In genomic region chr1:224430511-224431113, GRCh38 we compare ENCODE assay signal across 1 cellular context.
TF ChIP-seq lines count a peak whose summit lies in the region.

No MANE protein-coding gene starts in this region.

TF ChIP-seq in K562, 482 proteins besides CTCF, POLR2A, EP300 and RAD21 (continued from another document and continues in another):
- TF ChIP-seq ZMIZ1 (IDR thresholded peaks at IDR 0.05; ENCODE audit: low read depth in 2 of 2, low read length in 2 of 2) (no peak), NFE2 (IDR thresholded peaks at IDR 0.05; ENCODE audit: low read depth) (peak; percentile 93), ATF1 (CRISPR knock-in tag; IDR thresholded peaks at IDR 0.05) (no peak), ATF1 (tag; IDR thresholded peaks at IDR 0.05) (peak; percentile 41; the same call in 1 of the 2 replicates), DACH1 (IDR thresholded peaks at IDR 0.05; ENCODE audit: partially characterized antibody) (peak; percentile 98), ZNF23 (CRISPR knock-in tag; IDR thresholded peaks at IDR 0.05) (no peak), PRMT5 (CRISPR knock-in tag; IDR thresholded peaks at IDR 0.05) (no peak), ETV1 (tag; conservative IDR thresholded peaks at IDR 0.05; ENCODE audit: low read depth) (peak; percentile 77), ETS2 (tag; IDR thresholded peaks at IDR 0.05; ENCODE audit: borderline replicate concordance, poor library complexity, severe bottlenecking) (no peak), UBTF (IDR thresholded peaks at IDR 0.05; ENCODE audit: borderline replicate concordance in 1 of 2, low read depth in 2 of 2, low read length in 2 of 2) (no peak), HDAC3 (IDR thresholded peaks at IDR 0.05; ENCODE audit: borderline replicate concordance, partially characterized antibody) (peak; percentile 69), CBFB (CRISPR knock-in tag; IDR thresholded peaks at IDR 0.05) (no peak), HDAC2 (IDR thresholded peaks at IDR 0.05) (no peak; the same call in 1 of the 2 replicates), SMAD1 (IDR thresholded peaks at IDR 0.05; ENCODE audit: low read depth, low read length, partially characterized antibody) (no peak), TFAM (CRISPR knock-in tag; conservative IDR thresholded peaks at IDR 0.05) (no peak), POLR2AphosphoS5 (IDR thresholded peaks at IDR 0.05; ENCODE audit: control insufficient read depth, insufficient read depth, low read depth, low read length) (peak; percentile 44; the same call in 1 of the 2 replicates), ZNF318 (IDR thresholded peaks at IDR 0.05; ENCODE audit: borderline replicate concordance in 1 of 2, low read depth in 1 of 2) (peak in 1 of 2 experiments; percentile 94; a peak in 2 of 4 replicates), HNRNPL (IDR thresholded peaks at IDR 0.05; ENCODE audit: low read depth, low read length) (no peak), HDAC6 (IDR thresholded peaks at IDR 0.05; ENCODE audit: low read depth, low read length) (no peak), NFRKB (IDR thresholded peaks at IDR 0.05; ENCODE audit: low read depth) (0 out of 2 replicates have a peak, but pooled peaks have one; percentile 54), ZNF398 (CRISPR knock-in tag; IDR thresholded peaks at IDR 0.05) (no peak), HMGN3 (IDR thresholded peaks at IDR 0.05; ENCODE audit: borderline replicate concordance, extremely low read depth, insufficient read length, low read depth, low read length) (no peak), ARID2 (IDR thresholded peaks at IDR 0.05) (no peak)
- TF ChIP-seq, protein P1, sequence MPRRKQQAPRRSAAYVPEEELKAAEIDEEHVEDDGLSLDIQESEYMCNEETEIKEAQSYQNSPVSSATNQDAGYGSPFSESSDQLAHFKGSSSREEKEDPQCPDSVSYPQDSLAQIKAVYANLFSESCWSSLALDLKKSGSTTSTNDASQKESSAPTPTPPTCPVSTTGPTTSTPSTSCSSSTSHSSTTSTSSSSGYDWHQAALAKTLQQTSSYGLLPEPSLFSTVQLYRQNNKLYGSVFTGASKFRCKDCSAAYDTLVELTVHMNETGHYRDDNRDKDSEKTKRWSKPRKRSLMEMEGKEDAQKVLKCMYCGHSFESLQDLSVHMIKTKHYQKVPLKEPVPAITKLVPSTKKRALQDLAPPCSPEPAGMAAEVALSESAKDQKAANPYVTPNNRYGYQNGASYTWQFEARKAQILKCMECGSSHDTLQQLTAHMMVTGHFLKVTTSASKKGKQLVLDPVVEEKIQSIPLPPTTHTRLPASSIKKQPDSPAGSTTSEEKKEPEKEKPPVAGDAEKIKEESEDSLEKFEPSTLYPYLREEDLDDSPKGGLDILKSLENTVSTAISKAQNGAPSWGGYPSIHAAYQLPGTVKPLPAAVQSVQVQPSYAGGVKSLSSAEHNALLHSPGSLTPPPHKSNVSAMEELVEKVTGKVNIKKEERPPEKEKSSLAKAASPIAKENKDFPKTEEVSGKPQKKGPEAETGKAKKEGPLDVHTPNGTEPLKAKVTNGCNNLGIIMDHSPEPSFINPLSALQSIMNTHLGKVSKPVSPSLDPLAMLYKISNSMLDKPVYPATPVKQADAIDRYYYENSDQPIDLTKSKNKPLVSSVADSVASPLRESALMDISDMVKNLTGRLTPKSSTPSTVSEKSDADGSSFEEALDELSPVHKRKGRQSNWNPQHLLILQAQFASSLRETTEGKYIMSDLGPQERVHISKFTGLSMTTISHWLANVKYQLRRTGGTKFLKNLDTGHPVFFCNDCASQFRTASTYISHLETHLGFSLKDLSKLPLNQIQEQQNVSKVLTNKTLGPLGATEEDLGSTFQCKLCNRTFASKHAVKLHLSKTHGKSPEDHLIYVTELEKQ (CRISPR knock-in tag; IDR thresholded peaks at IDR 0.05), result no peak
- TF ChIP-seq, protein P2, sequence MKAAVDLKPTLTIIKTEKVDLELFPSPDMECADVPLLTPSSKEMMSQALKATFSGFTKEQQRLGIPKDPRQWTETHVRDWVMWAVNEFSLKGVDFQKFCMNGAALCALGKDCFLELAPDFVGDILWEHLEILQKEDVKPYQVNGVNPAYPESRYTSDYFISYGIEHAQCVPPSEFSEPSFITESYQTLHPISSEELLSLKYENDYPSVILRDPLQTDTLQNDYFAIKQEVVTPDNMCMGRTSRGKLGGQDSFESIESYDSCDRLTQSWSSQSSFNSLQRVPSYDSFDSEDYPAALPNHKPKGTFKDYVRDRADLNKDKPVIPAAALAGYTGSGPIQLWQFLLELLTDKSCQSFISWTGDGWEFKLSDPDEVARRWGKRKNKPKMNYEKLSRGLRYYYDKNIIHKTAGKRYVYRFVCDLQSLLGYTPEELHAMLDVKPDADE (conservative IDR thresholded peaks at IDR 0.05; ENCODE audit: control insufficient read depth, low read depth, low read length), result no peak
- TF ChIP-seq, protein P3, sequence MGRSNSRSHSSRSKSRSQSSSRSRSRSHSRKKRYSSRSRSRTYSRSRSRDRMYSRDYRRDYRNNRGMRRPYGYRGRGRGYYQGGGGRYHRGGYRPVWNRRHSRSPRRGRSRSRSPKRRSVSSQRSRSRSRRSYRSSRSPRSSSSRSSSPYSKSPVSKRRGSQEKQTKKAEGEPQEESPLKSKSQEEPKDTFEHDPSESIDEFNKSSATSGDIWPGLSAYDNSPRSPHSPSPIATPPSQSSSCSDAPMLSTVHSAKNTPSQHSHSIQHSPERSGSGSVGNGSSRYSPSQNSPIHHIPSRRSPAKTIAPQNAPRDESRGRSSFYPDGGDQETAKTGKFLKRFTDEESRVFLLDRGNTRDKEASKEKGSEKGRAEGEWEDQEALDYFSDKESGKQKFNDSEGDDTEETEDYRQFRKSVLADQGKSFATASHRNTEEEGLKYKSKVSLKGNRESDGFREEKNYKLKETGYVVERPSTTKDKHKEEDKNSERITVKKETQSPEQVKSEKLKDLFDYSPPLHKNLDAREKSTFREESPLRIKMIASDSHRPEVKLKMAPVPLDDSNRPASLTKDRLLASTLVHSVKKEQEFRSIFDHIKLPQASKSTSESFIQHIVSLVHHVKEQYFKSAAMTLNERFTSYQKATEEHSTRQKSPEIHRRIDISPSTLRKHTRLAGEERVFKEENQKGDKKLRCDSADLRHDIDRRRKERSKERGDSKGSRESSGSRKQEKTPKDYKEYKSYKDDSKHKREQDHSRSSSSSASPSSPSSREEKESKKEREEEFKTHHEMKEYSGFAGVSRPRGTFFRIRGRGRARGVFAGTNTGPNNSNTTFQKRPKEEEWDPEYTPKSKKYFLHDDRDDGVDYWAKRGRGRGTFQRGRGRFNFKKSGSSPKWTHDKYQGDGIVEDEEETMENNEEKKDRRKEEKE (IDR thresholded peaks at IDR 0.05; ENCODE audit: borderline replicate concordance in 1 of 2, control insufficient read depth in 1 of 2, low read depth in 2 of 2, low read length in 1 of 2), result no peak
- TF ChIP-seq, protein P4, sequence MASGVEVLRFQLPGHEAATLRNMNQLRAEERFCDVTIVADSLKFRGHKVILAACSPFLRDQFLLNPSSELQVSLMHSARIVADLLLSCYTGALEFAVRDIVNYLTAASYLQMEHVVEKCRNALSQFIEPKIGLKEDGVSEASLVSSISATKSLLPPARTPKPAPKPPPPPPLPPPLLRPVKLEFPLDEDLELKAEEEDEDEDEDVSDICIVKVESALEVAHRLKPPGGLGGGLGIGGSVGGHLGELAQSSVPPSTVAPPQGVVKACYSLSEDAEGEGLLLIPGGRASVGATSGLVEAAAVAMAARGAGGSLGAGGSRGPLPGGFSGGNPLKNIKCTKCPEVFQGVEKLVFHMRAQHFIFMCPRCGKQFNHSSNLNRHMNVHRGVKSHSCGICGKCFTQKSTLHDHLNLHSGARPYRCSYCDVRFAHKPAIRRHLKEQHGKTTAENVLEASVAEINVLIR (CRISPR knock-in tag; IDR thresholded peaks at IDR 0.05), result no peak
